ENCODE assay signal across 8 cellular contexts in genomic region chr1:100868364-100868995, GRCh38. TPM values are rescaled to one million over a fixed set of nuclear protein-coding genes. Genes with fewer than 3 reads are reported as not detected.
A peak's percentile ranks its signal among the peaks of the same experiment; 100 is the strongest.
DNase-seq lines count a peak whose midpoint lies in the region; ATAC-seq, FAIRE-seq and TF ChIP-seq lines count a peak whose summit lies in the region.

No MANE protein-coding gene starts in this region.

- H3K36me3 ChIP-seq in left ventricle myocardium inferior = no peaks in the 10 kb centered on the region
- no peaks in the 10 kb centered on the region for H3K36me3 ChIP-seq in tibial artery

- intact Hi-C loops in left ventricle myocardium inferior (cut with micrococcal nuclease) = loop anchor here (2.0 kb wide), 1 partner anchor 406 kb away; no protein-coding TSS in a partner anchor
- intact Hi-C loops in tibial artery (cut with DNase I; ENCODE audit: low total_unique reads) = loop anchor here (5.0 to 10.0 kb wide), 2 partner anchors 254 to 411 kb away; no protein-coding TSS in a partner anchor
- intact Hi-C loops in activated CD4-positive, alpha-beta T cell treated with anti-CD3 and anti-CD28 coated beads for 36 hours (cut with DNase I, micrococcal nuclease) = loop anchor here (1.0 to 10.0 kb wide), 8 partner anchors 262 to 1691 kb away; partner anchors contain the start of gene GPR88 (in 1 of the 2)
- intact Hi-C loops in activated naive CD4-positive, alpha-beta T cell treated with anti-CD3 and anti-CD28 coated beads for 36 hours (cut with micrococcal nuclease) = loop anchor here (1.0 to 5.0 kb wide), 7 partner anchors 33 to 1688 kb away; no protein-coding TSS in a partner anchor

- H3K4me1 Mint-ChIP-seq in activated CD4-positive, alpha-beta T cell treated with anti-CD3 and anti-CD28 coated beads for 36 hours = no peaks in the 10 kb centered on the region
- H3K4me1 Mint-ChIP-seq in activated T-cell treated with anti-CD3 and anti-CD28 coated beads, Interleukin-2, amount 50 U/mL, for 24 hours (ENCODE audit: low read depth) = peaks cover 3% of the 10 kb centered on the region
- peaks cover 2% of the 10 kb centered on the region for H3K4me1 Mint-ChIP-seq in activated naive CD4-positive, alpha-beta T cell treated with anti-CD3 and anti-CD28 coated beads for 36 hours (ENCODE audit: low read depth)

- H3K9me3 Mint-ChIP-seq in activated CD4-positive, alpha-beta T cell treated with anti-CD3 and anti-CD28 coated beads for 36 hours (ENCODE audit: low read depth) = no peaks in the 10 kb centered on the region
- H3K9me3 Mint-ChIP-seq in activated T-cell treated with anti-CD3 and anti-CD28 coated beads, Interleukin-2, amount 50 U/mL, for 24 hours = no peaks in the 10 kb centered on the region
- no peaks in the 10 kb centered on the region for H3K9me3 Mint-ChIP-seq in activated naive CD4-positive, alpha-beta T cell treated with anti-CD3 and anti-CD28 coated beads for 36 hours

- H3K27me3 Mint-ChIP-seq in activated CD4-positive, alpha-beta T cell treated with anti-CD3 and anti-CD28 coated beads for 36 hours = no peaks in the 10 kb centered on the region
- no peaks in the 10 kb centered on the region for H3K27me3 Mint-ChIP-seq in activated T-cell treated with anti-CD3 and anti-CD28 coated beads, Interleukin-2, amount 50 U/mL, for 24 hours
- no peaks in the 10 kb centered on the region for H3K27me3 Mint-ChIP-seq in activated naive CD4-positive, alpha-beta T cell treated with anti-CD3 and anti-CD28 coated beads for 36 hours (ENCODE audit: low read depth)

- no peaks in the 10 kb centered on the region for H3K36me3 Mint-ChIP-seq in activated CD4-positive, alpha-beta T cell treated with anti-CD3 and anti-CD28 coated beads for 36 hours (ENCODE audit: low read depth)
- H3K36me3 Mint-ChIP-seq in activated T-cell treated with anti-CD3 and anti-CD28 coated beads, Interleukin-2, amount 50 U/mL, for 24 hours (ENCODE audit: low read depth) = no peaks in the 10 kb centered on the region
- H3K36me3 Mint-ChIP-seq in activated naive CD4-positive, alpha-beta T cell treated with anti-CD3 and anti-CD28 coated beads for 36 hours (ENCODE audit: low read depth) = no peaks in the 10 kb centered on the region

- no peak overlapping the region for H3K27ac Mint-ChIP-seq in activated CD4-positive, alpha-beta T cell treated with anti-CD3 and anti-CD28 coated beads for 36 hours
- no peak overlapping the region for H3K27ac Mint-ChIP-seq in activated T-cell treated with anti-CD3 and anti-CD28 coated beads, Interleukin-2, amount 50 U/mL, for 24 hours
- no peak overlapping the region for H3K27ac Mint-ChIP-seq in activated naive CD4-positive, alpha-beta T cell treated with anti-CD3 and anti-CD28 coated beads for 36 hours

- H3K4me3 ChIP-seq in left ventricle myocardium inferior (no peak overlapping the region), tibial artery (no peak overlapping the region)

- no peak overlapping the region for H3K4me3 Mint-ChIP-seq in activated CD4-positive, alpha-beta T cell treated with anti-CD3 and anti-CD28 coated beads for 36 hours
- H3K4me3 Mint-ChIP-seq in activated T-cell treated with anti-CD3 and anti-CD28 coated beads, Interleukin-2, amount 50 U/mL, for 24 hours = no peak overlapping the region
- H3K4me3 Mint-ChIP-seq in activated naive CD4-positive, alpha-beta T cell treated with anti-CD3 and anti-CD28 coated beads for 36 hours = no peak overlapping the region

- H3K27me3 ChIP-seq in left ventricle myocardium inferior (ENCODE audit: low read depth) = no peaks in the 10 kb centered on the region
- no peaks in the 10 kb centered on the region for H3K27me3 ChIP-seq in tibial artery

- H3K9me3 ChIP-seq in left ventricle myocardium inferior (replicated peaks) (no peaks in the 10 kb centered on the region), tibial artery (no peaks in the 10 kb centered on the region)

- peak; percentile 87 for FAIRE-seq in TTC549 (lab: Jason Lieb, UNC)

- H3K27ac ChIP-seq in left ventricle myocardium inferior (replicated peaks) = no peak overlapping the region
- no peak overlapping the region for H3K27ac ChIP-seq in tibial artery

- TF ChIP-seq CTCF in left ventricle myocardium inferior (IDR thresholded peaks at IDR 0.05; ENCODE audit: borderline replicate concordance) (peak; percentile 83), tibial artery (IDR thresholded peaks at IDR 0.05) (peak; percentile 63 to 67)

- H3K4me1 ChIP-seq in left ventricle myocardium inferior (peaks cover 8% of the 10 kb centered on the region), tibial artery (peaks cover 0 to 7% (median 3%) of the 10 kb centered on the region in 4 donors)

- ATAC-seq in activated CD4-positive, alpha-beta T cell treated with anti-CD3 and anti-CD28 coated beads for 36 hours = no peak

- DNase-seq in DMS114 treated with DMSO at 0.1 percent for 48 hours (lab: John Stamatoyannopoulos, UW; ENCODE audit: unreplicated experiment) = peak; percentile 36
- peak; percentile 23 for DNase-seq in HT1080 (ENCODE audit: low read depth)
- DNase-seq in left ventricle myocardium inferior = no peak
- no peak for DNase-seq in tibial artery
- DNase-seq in activated CD4-positive, alpha-beta T cell treated with anti-CD3 and anti-CD28 coated beads for 36 hours = no peak
- no peak for DNase-seq in activated T-cell treated with anti-CD3 and anti-CD28 coated beads, Interleukin-2, amount 50 U/mL, for 24 hours
- DNase-seq in activated naive CD4-positive, alpha-beta T cell treated with anti-CD3 and anti-CD28 coated beads for 36 hours = no peak

- CTCF ChIA-PET in activated CD4-positive, alpha-beta T cell treated with anti-CD3 and anti-CD28 coated beads for 36 hours (lab: Charles Lee) = interaction anchor here (0.5 to 5.7 kb wide), 46 partner anchors 9 to 1060 kb away, joined by 3 to 86 read pairs (median 4); partner anchors contain the start of genes EXTL2 and RTCA
- CTCF ChIA-PET in activated naive CD4-positive, alpha-beta T cell treated with anti-CD3 and anti-CD28 coated beads for 36 hours (lab: Charles Lee) = interaction anchor here (0.6 to 4.8 kb wide), 38 partner anchors 10 to 1770 kb away, joined by 3 to 85 read pairs (median 3); partner anchors contain the start of gene EXTL2

- POLR2A ChIA-PET in activated CD4-positive, alpha-beta T cell treated with anti-CD3 and anti-CD28 coated beads for 36 hours (lab: Charles Lee) = no interaction called here

RNA-seq across cellular contexts. Expression of gene EXTL2, which starts 26.2 kb away (rescaled TPM):
- 19.6 and 24.1 TPM in 2 replicates for total RNA-seq in HT1080 (2014; rRNA removed; shearing (Covaris generic))
- 28.2 and 35.3 TPM in 2 replicates for polyA plus RNA-seq in HT1080 (2015; cell fraction: cytosol; rRNA removed)
- 61.8 and 75.7 TPM in 2 replicates for polyA plus RNA-seq in HT1080 (2015; cell fraction: nucleus; rRNA removed)
- 10.6 TPM for total RNA-seq in left ventricle myocardium inferior
- 1 to 10 TPM; 4.5 to 5.0 TPM for total RNA-seq in activated CD4-positive, alpha-beta T cell treated with anti-CD3 and anti-CD28 coated beads for 36 hours
- 1 to 10 TPM; 3.1 to 3.3 TPM for total RNA-seq in activated naive CD4-positive, alpha-beta T cell treated with anti-CD3 and anti-CD28 coated beads for 36 hours

RNA-seq across cellular contexts. Expression of gene SLC30A7, which starts 27.4 kb away (rescaled TPM):
- 26.8 and 30.5 TPM in 2 replicates for total RNA-seq in HT1080 (2014; rRNA removed; shearing (Covaris generic))
- polyA plus RNA-seq in HT1080 (2015; cell fraction: cytosol; rRNA removed) = 16.0 and 20.5 TPM in 2 replicates
- 39.5 and 41.2 TPM in 2 replicates for polyA plus RNA-seq in HT1080 (2015; cell fraction: nucleus; rRNA removed)
- total RNA-seq in left ventricle myocardium inferior = 5.7 TPM
- 10 to 100 TPM; 33.2 to 34.6 TPM for total RNA-seq in activated CD4-positive, alpha-beta T cell treated with anti-CD3 and anti-CD28 coated beads for 36 hours
- 10 to 100 TPM; 32.4 to 32.6 TPM for total RNA-seq in activated naive CD4-positive, alpha-beta T cell treated with anti-CD3 and anti-CD28 coated beads for 36 hours

Comparison
In these comparisons a context has a peak if more than half of its experiments do, and no peak if none do; other contexts are left out.
1. DNase-seq: peak in DMS114 treated with DMSO at 0.1 percent for 48 hours (single experiment) and HT1080 (single experiment); none in left ventricle myocardium inferior (single experiment), tibial artery (0 of 2), activated CD4-positive, alpha-beta T cell treated with anti-CD3 and anti-CD28 coated beads for 36 hours (single experiment), activated T-cell treated with anti-CD3 and anti-CD28 coated beads, Interleukin-2, amount 50 U/mL, for 24 hours (single experiment) and activated naive CD4-positive, alpha-beta T cell treated with anti-CD3 and anti-CD28 coated beads for 36 hours (single experiment).